In the genomic region with DNA sequence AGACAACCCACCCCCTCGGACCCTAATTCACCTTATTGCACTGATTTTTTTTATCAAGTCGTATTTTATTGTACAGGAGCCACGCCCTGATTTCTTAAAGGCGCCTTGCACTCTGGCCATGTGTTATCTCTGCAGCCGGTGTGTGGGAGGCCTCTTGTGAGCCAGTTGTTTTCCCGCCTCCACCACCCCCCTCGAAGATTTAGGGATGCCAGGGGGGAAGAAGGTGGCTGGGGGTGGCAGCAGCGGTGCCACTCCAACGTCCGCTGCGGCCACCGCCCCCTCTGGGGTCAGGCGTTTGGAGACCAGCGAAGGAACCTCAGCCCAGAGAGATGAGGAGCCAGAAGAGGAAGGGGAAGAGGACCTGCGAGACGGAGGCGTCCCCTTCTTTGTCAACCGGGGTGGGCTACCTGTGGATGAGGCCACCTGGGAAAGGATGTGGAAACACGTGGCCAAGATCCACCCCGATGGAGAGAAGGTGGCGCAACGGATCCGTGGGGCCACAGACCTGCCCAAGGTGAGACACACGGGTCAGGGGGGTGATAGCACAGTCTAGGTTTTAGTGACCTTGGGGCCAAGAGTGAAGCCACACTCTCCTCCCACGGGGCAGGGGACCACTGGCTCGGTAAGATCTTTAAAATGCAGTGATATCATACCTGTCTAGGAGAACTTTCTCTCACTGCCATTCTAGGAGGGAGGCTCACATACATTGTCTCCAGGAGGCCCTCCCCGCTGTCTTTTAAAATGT, we compare ENCODE assay signal across 8 cellular contexts. TPM values are rescaled to one million over a fixed set of nuclear protein-coding genes. Genes with fewer than 3 reads are reported as not detected.
DNase-seq lines count a peak whose midpoint lies in the region; ATAC-seq and TF ChIP-seq lines count a peak whose summit lies in the region.

No MANE protein-coding gene starts in this region.

- H3K27ac ChIP-seq in CD4-positive, alpha-beta T cell (ENCODE audit: low read depth, low read length): no peak overlapping the region
- H3K27ac ChIP-seq in SU-DHL-6 (ENCODE audit: low read depth, low read length) (no peak overlapping the region), osteoblast (ENCODE audit: low read depth, low read length) (no peak overlapping the region)

- H3K36me3 Mint-ChIP-seq in CD4-positive, alpha-beta T cell (ENCODE audit: low read depth): no peaks in the 10 kb centered on the region

- ATAC-seq in CD4-positive, alpha-beta T cell (ENCODE audit: poor library complexity): no peak
- no peak for ATAC-seq in activated CD4-positive, CD25-positive, alpha-beta regulatory T cell treated with anti-CD3 and anti-CD28 coated beads, Interleukin-2, amount 50 U/mL, for 24 hours
- ATAC-seq in GM21786 (IDR thresholded peaks at IDR 0.05; ENCODE audit: unreplicated experiment): no peak

- peaks cover 30% of the 10 kb centered on the region for H3K27me3 Mint-ChIP-seq in CD4-positive, alpha-beta T cell

- no peak for DNase-seq in CD4-positive, alpha-beta T cell
- DNase-seq in fibroblast of the aortic adventitia (ENCODE audit: low read depth) (no peak), osteoblast (ENCODE audit: insufficient read length, low spot score, missing footprints) (peak; percentile 84), EL (no peak)
- no peak for DNase-seq in stimulated activated CD4-positive, alpha-beta T cell treated with anti-CD3 and anti-CD28 coated beads, Interleukin-1b, Interleukin-23, amount 100 ng/mL, for 48 hours

- POLR2A ChIA-PET in CD4-positive, alpha-beta T cell (lab: Charles Lee): no interaction called here

- no peaks in the 10 kb centered on the region for H3K9me3 Mint-ChIP-seq in CD4-positive, alpha-beta T cell

- peak overlapping the region; percentile 51 for H3K4me2 ChIP-seq in SU-DHL-6 (ENCODE audit: low read depth, low read length, poor library complexity, severe bottlenecking)
- peak overlapping the region; percentile 87 for H3K4me2 ChIP-seq in osteoblast (ENCODE audit: insufficient read depth, low read length)

- H3K4me1 Mint-ChIP-seq in CD4-positive, alpha-beta T cell (ENCODE audit: low read depth): peaks cover 33% of the 10 kb centered on the region

- peaks cover 15% of the 10 kb centered on the region for H3K4me1 ChIP-seq in osteoblast (ENCODE audit: insufficient read depth, low read length)

- H3K36me3 ChIP-seq in SU-DHL-6 (ENCODE audit: low read length) (no peaks in the 10 kb centered on the region), osteoblast (ENCODE audit: insufficient read depth, low read length) (no peaks in the 10 kb centered on the region)

- H3K4me3 ChIP-seq in SU-DHL-6 (ENCODE audit: insufficient read depth, low read length, poor library complexity, severe bottlenecking) (no peak overlapping the region), fibroblast of the aortic adventitia (ENCODE audit: low read depth, low read length) (peak overlapping the region; percentile 77), osteoblast (ENCODE audit: insufficient read depth, low read length) (peak overlapping the region; percentile 83)

- H3K27me3 ChIP-seq in CD4-positive, alpha-beta T cell (ENCODE audit: control insufficient read depth, insufficient read depth, low read length): peaks cover 7% of the 10 kb centered on the region
- H3K27me3 ChIP-seq in SU-DHL-6 (ENCODE audit: low read length) (no peaks in the 10 kb centered on the region), osteoblast (ENCODE audit: insufficient read depth, low read length) (no peaks in the 10 kb centered on the region)

- H3K9ac ChIP-seq in SU-DHL-6 (ENCODE audit: low read length): no peak overlapping the region

- H3K79me2 ChIP-seq in SU-DHL-6 (ENCODE audit: insufficient read depth, low read length) (no peaks in the 10 kb centered on the region), osteoblast (ENCODE audit: insufficient read depth, low read length) (no peaks in the 10 kb centered on the region)

- TF ChIP-seq CTCF in CD4-positive, alpha-beta T cell (IDR thresholded peaks at IDR 0.05): no peak
- TF ChIP-seq CTCF in SU-DHL-6 (IDR thresholded peaks at IDR 0.05; ENCODE audit: insufficient read depth, low read length, poor library complexity, severe bottlenecking) (no peak), fibroblast of the aortic adventitia (IDR thresholded peaks at IDR 0.05; ENCODE audit: insufficient read depth, low read length) (no peak), osteoblast (IDR thresholded peaks at IDR 0.05; ENCODE audit: extremely low read depth, low read depth, low read length) (no peak)

- H3K4me3 Mint-ChIP-seq in CD4-positive, alpha-beta T cell: peak overlapping the region; percentile 88

- intact Hi-C loops in CD4-positive, alpha-beta T cell (cut with DNase I, micrococcal nuclease): no loop called here

- no peaks in the 10 kb centered on the region for H3F3A ChIP-seq in SU-DHL-6 (ENCODE audit: insufficient read depth)

- H3K9me3 ChIP-seq in CD4-positive, alpha-beta T cell (ENCODE audit: control insufficient read depth, low read length): no peaks in the 10 kb centered on the region
- H3K9me3 ChIP-seq in SU-DHL-6 (ENCODE audit: insufficient read depth, low read length) (no peaks in the 10 kb centered on the region), osteoblast (ENCODE audit: low read depth, low read length) (no peaks in the 10 kb centered on the region)

- no peaks in the 10 kb centered on the region for H3K9me2 ChIP-seq in SU-DHL-6 (replicated peaks; ENCODE audit: insufficient read depth, low read length)

- H3K27ac Mint-ChIP-seq in CD4-positive, alpha-beta T cell: peak overlapping the region; percentile 75

- H4K20me1 ChIP-seq in SU-DHL-6 (ENCODE audit: low read depth, low read length) (no peaks in the 10 kb centered on the region), osteoblast (ENCODE audit: insufficient read depth, low read length) (peaks cover 3% of the 10 kb centered on the region)

- CTCF ChIA-PET in CD4-positive, alpha-beta T cell (lab: Charles Lee): no interaction called here

- H2AFZ ChIP-seq in SU-DHL-6 (ENCODE audit: low read depth, low read length, severe bottlenecking) (no peak overlapping the region), osteoblast (ENCODE audit: low read length) (peak overlapping the region; percentile 81)

RNA-seq across cellular contexts. Expression of gene VASH1, which starts 1.5 kb away (rescaled TPM):
- 1 to 10 TPM; 7.3 to 9.2 TPM for total RNA-seq in CD4-positive, alpha-beta T cell
- 4.4 and 12.7 TPM in 2 replicates for total RNA-seq in fibroblast of the aortic adventitia (ENCODE audit: low replicate concordance)
- total RNA-seq in osteoblast: 4.0 and 5.6 TPM in 2 replicates

RNA-seq across cellular contexts. Expression of gene ANGEL1, which starts 49.9 kb away (rescaled TPM):
- total RNA-seq in CD4-positive, alpha-beta T cell: 10 to 100 TPM; 10.1 to 10.4 TPM
- total RNA-seq in fibroblast of the aortic adventitia (ENCODE audit: low replicate concordance) (5.8 and 6.7 TPM in 2 replicates), osteoblast (8.3 and 9.7 TPM in 2 replicates)
